In genomic region chr15:38688761-38689160, GRCh38 we compare ENCODE assay signal across 10 cellular contexts.
DNase-seq lines count a peak whose midpoint lies in the region; ATAC-seq and TF ChIP-seq lines count a peak whose summit lies in the region.
"Had no signal": no experiment of that assay in that cellular context is flagged by ENCODE, and none has a peak within 500 bp of the region (broad histone marks: within the 10 kb centered on the region; RNA-seq: fewer than 3 reads in every experiment).

No MANE protein-coding gene starts in this region.

- no peaks in the 10 kb centered on the region for H3K27me3 Mint-ChIP-seq in T-helper 2 cell treated with Interferon-gamma antibody and Interleukin-4, amounts not matched to agents 5 μg/mL and 100 μg/mL, for 36 hours (ENCODE audit: low read depth)
- no peaks in the 10 kb centered on the region for H3K27me3 Mint-ChIP-seq in activated T-helper 2 cell treated with anti-CD3 and anti-CD28 coated beads, Interferon-gamma antibody, Interleukin-2, Interleukin-4, amounts not matched to agents 10 μg/mL and 5 μg/mL and 100 μg/mL, durations not matched to agents 14 hours and 24 hours and 36 hours (ENCODE audit: low read depth)

- H3K36me3 Mint-ChIP-seq in T-helper 2 cell treated with Interferon-gamma antibody and Interleukin-4, amounts not matched to agents 5 μg/mL and 100 μg/mL, for 36 hours (ENCODE audit: low read depth), result peaks cover under 1% of the 10 kb centered on the region
- no peaks in the 10 kb centered on the region for H3K36me3 Mint-ChIP-seq in activated T-helper 2 cell treated with anti-CD3 and anti-CD28 coated beads, Interferon-gamma antibody, Interleukin-2, Interleukin-4, amounts not matched to agents 10 μg/mL and 5 μg/mL and 100 μg/mL, durations not matched to agents 14 hours and 24 hours and 36 hours (ENCODE audit: low read depth)

- peak overlapping the region; percentile 89 for H3K27ac Mint-ChIP-seq in T-helper 2 cell treated with Interferon-gamma antibody and Interleukin-4, amounts not matched to agents 5 μg/mL and 100 μg/mL, for 36 hours
- peak overlapping the region; percentile 85 for H3K27ac Mint-ChIP-seq in activated T-helper 2 cell treated with anti-CD3 and anti-CD28 coated beads, Interferon-gamma antibody, Interleukin-2, Interleukin-4, amounts not matched to agents 10 μg/mL and 5 μg/mL and 100 μg/mL, durations not matched to agents 14 hours and 24 hours and 36 hours

- intact Hi-C loops in activated T-helper 2 cell treated with anti-CD3 and anti-CD28 coated beads, Interferon-gamma antibody, Interleukin-2, Interleukin-4, amounts not matched to agents 10 μg/mL and 5 μg/mL and 100 μg/mL, durations not matched to agents 14 hours and 24 hours and 36 hours (cut with micrococcal nuclease), result loop anchor here (1.0 to 5.0 kb wide), 6 partner anchors 18 to 934 kb away; no protein-coding TSS in a partner anchor
- intact Hi-C loops in A673 (cut with micrococcal nuclease; ENCODE audit: unreplicated experiment), result loop anchor here (5.0 to 10.0 kb wide), 2 partner anchors 214 to 691 kb away; no protein-coding TSS in a partner anchor
- intact Hi-C loops in ovary (cut with DNase I), result loop anchor here in 2 of 4 donors (10.0 kb wide), 1 partner anchor 244 kb away; no protein-coding TSS in a partner anchor

- H3K27ac ChIP-seq in A673 (ENCODE audit: low read depth, low read length, poor library complexity, severe bottlenecking), result no peak overlapping the region
- no peak overlapping the region for H3K27ac ChIP-seq in ovary

- H3K9me3 Mint-ChIP-seq in T-helper 2 cell treated with Interferon-gamma antibody and Interleukin-4, amounts not matched to agents 5 μg/mL and 100 μg/mL, for 36 hours, result peaks cover 2% of the 10 kb centered on the region
- peaks cover under 1% of the 10 kb centered on the region for H3K9me3 Mint-ChIP-seq in activated T-helper 2 cell treated with anti-CD3 and anti-CD28 coated beads, Interferon-gamma antibody, Interleukin-2, Interleukin-4, amounts not matched to agents 10 μg/mL and 5 μg/mL and 100 μg/mL, durations not matched to agents 14 hours and 24 hours and 36 hours

- peak; percentile 89 for DNase-seq in T-helper 2 cell treated with Interferon-gamma antibody and Interleukin-4, amounts not matched to agents 5 μg/mL and 100 μg/mL, for 36 hours (ENCODE audit: low spot score)
- DNase-seq in activated T-helper 2 cell treated with anti-CD3 and anti-CD28 coated beads, Interferon-gamma antibody, Interleukin-2, Interleukin-4, amounts not matched to agents 10 μg/mL and 5 μg/mL and 100 μg/mL, durations not matched to agents 14 hours and 24 hours and 36 hours (ENCODE audit: low spot score), result peak; percentile 78
- peak; percentile 65 to 73 for DNase-seq in stimulated activated CD4-positive, alpha-beta T cell treated with anti-CD3 and anti-CD28 coated beads, Interleukin-15, amount 100 ng/mL, for 48 hours (ENCODE audit: low read depth in 2 of 2)
- DNase-seq in A673 (ENCODE audit: low spot score) (no peak), glomerular visceral epithelial cell (ENCODE audit: extremely low spot score) (no peak), ovary (no peak), COLO829 (ENCODE audit: low spot score) (no peak)
- DNase-seq: COR-L47, NCI-H1417 treated with DMSO at 0.1 percent for 48 hours had no signal

- H3K36me3 ChIP-seq in A673 (ENCODE audit: insufficient read depth, low read length, poor library complexity, severe bottlenecking), result no peaks in the 10 kb centered on the region
- no peaks in the 10 kb centered on the region for H3K36me3 ChIP-seq in ovary

- H3K9me3 ChIP-seq in A673 (ENCODE audit: low read depth, low read length, poor library complexity, severe bottlenecking), result no peaks in the 10 kb centered on the region
- H3K9me3 ChIP-seq in ovary, result no peaks in the 10 kb centered on the region

- peak overlapping the region; percentile 71 for H3K4me3 Mint-ChIP-seq in T-helper 2 cell treated with Interferon-gamma antibody and Interleukin-4, amounts not matched to agents 5 μg/mL and 100 μg/mL, for 36 hours
- H3K4me3 Mint-ChIP-seq in activated T-helper 2 cell treated with anti-CD3 and anti-CD28 coated beads, Interferon-gamma antibody, Interleukin-2, Interleukin-4, amounts not matched to agents 10 μg/mL and 5 μg/mL and 100 μg/mL, durations not matched to agents 14 hours and 24 hours and 36 hours (ENCODE audit: low read depth), result peak overlapping the region; percentile 45

- no peak for TF ChIP-seq EP300 in ovary (IDR thresholded peaks at IDR 0.05)

- 29 to 37% (median 36%) methylated on average over 1 of the region's 1 CpG for WGBS in ovary, 3 donors

- ATAC-seq in GM18868 (IDR thresholded peaks at IDR 0.05; ENCODE audit: unreplicated experiment), result peak; percentile 51

- H3K4me1 Mint-ChIP-seq in T-helper 2 cell treated with Interferon-gamma antibody and Interleukin-4, amounts not matched to agents 5 μg/mL and 100 μg/mL, for 36 hours (ENCODE audit: low read depth), result peaks cover 73% of the 10 kb centered on the region
- H3K4me1 Mint-ChIP-seq in activated T-helper 2 cell treated with anti-CD3 and anti-CD28 coated beads, Interferon-gamma antibody, Interleukin-2, Interleukin-4, amounts not matched to agents 10 μg/mL and 5 μg/mL and 100 μg/mL, durations not matched to agents 14 hours and 24 hours and 36 hours (ENCODE audit: low read depth), result peaks cover 78% of the 10 kb centered on the region

- POLR2A ChIA-PET in A673 (lab: Charles Lee; ENCODE audit: low non-redundant PET), result interaction anchor here (0.6 kb wide), 1 partner anchor 178 kb away, joined by 4 read pairs; no protein-coding TSS in a partner anchor

- CTCF ChIA-PET in A673 (lab: Charles Lee), result interaction anchor here (1.4 kb wide), 1 partner anchor 249 kb away, joined by 5 read pairs; no protein-coding TSS in a partner anchor

- H3K4me1 ChIP-seq in A673 (ENCODE audit: insufficient read depth, low read length, poor library complexity, severe bottlenecking) (no peaks in the 10 kb centered on the region), ovary (ENCODE audit: insufficient read depth) (no peaks in the 10 kb centered on the region)

- TF ChIP-seq POLR2A in ovary (IDR thresholded peaks at IDR 0.05), result no peak

- H3K4me3 ChIP-seq in A673 (ENCODE audit: low read depth, low read length, poor library complexity, severe bottlenecking) (no peak overlapping the region), ovary (no peak overlapping the region)

- no TSS peak for BruUV-seq in A673 (replicated peaks; lab: Mats Ljungman, UMichigan)

- TF ChIP-seq CTCF in A673 (conservative IDR thresholded peaks at IDR 0.05; ENCODE audit: low read depth, low read length), result no peak
- TF ChIP-seq CTCF in ovary (IDR thresholded peaks at IDR 0.05), result no peak

- H3K27me3 ChIP-seq in A673 (replicated peaks; ENCODE audit: insufficient read depth, low read depth, low read length, poor library complexity) (no peaks in the 10 kb centered on the region), ovary (no peaks in the 10 kb centered on the region)

Comparison
In these comparisons a context has a peak if more than half of its experiments do, and no peak if none do; other contexts are left out.
1. DNase-seq: peak in T-helper 2 cell treated with Interferon-gamma antibody and Interleukin-4, amounts not matched to agents 5 μg/mL and 100 μg/mL, for 36 hours (single experiment), activated T-helper 2 cell treated with anti-CD3 and anti-CD28 coated beads, Interferon-gamma antibody, Interleukin-2, Interleukin-4, amounts not matched to agents 10 μg/mL and 5 μg/mL and 100 μg/mL, durations not matched to agents 14 hours and 24 hours and 36 hours (single experiment) and stimulated activated CD4-positive, alpha-beta T cell treated with anti-CD3 and anti-CD28 coated beads, Interleukin-15, amount 100 ng/mL, for 48 hours (2 of 2); none in A673 (single experiment), glomerular visceral epithelial cell (single experiment), ovary (0 of 5) and COLO829 (single experiment).